In genomic region chr18:24426398-24427294, GRCh38 we compare ENCODE assay signal across 8 cellular contexts. TPM values are rescaled to one million over a fixed set of nuclear protein-coding genes. Genes with fewer than 3 reads are reported as not detected.
A peak's percentile ranks its signal among the peaks of the same experiment; 100 is the strongest.
DNase-seq lines count a peak whose midpoint lies in the region; ATAC-seq and TF ChIP-seq lines count a peak whose summit lies in the region.

TSS of gene IMPACT (plus strand) at chr18:24426670. CDS start at chr18:24426757, 87 bp downstream.

- peaks cover 2% of the 10 kb centered on the region for H3K79me2 ChIP-seq in fibroblast of lung (ENCODE audit: control insufficient read depth, insufficient read depth, low read length)

- H3K4me2 ChIP-seq in fibroblast of lung (ENCODE audit: extremely low read depth, insufficient read depth, low read length): peak within 1 kb of the TSS; percentile 83

- ATAC-seq in GM21360 (IDR thresholded peaks at IDR 0.05; ENCODE audit: unreplicated experiment) (peak; percentile 76), naive B cell (ENCODE audit: low read depth in 2 of 2) (peak; percentile 95 to 97)
- peak; percentile 94 for ATAC-seq in stimulated activated effector memory CD8-positive, alpha-beta T cell treated with anti-CD3 and anti-CD28 coated beads, Interleukin-12 subunit alpha, Interleukin-12 subunit beta, amount 100 ng/mL, for 72 hours

- peak within 1 kb of the TSS; percentile 48 to 93 (median 80) for H3K27ac Mint-ChIP-seq in naive B cell
- H3K27ac Mint-ChIP-seq in stimulated activated effector memory CD8-positive, alpha-beta T cell treated with anti-CD3 and anti-CD28 coated beads, Interleukin-12 subunit alpha, Interleukin-12 subunit beta, amount 100 ng/mL, for 72 hours: peak within 1 kb of the TSS; percentile 90

- peak within 1 kb of the TSS; percentile 86 to 97 (median 92) for H3K4me3 Mint-ChIP-seq in naive B cell
- H3K4me3 Mint-ChIP-seq in stimulated activated effector memory CD8-positive, alpha-beta T cell treated with anti-CD3 and anti-CD28 coated beads, Interleukin-12 subunit alpha, Interleukin-12 subunit beta, amount 100 ng/mL, for 72 hours: peak within 1 kb of the TSS; percentile 79

- peak within 1 kb of the TSS; percentile 47 to 79 (median 77) for H3K27ac ChIP-seq in Peyer's patch
- H3K27ac ChIP-seq in fibroblast of lung (ENCODE audit: insufficient read depth, low read length): peak within 1 kb of the TSS; percentile 87

- peaks cover 1 to 19% (median 5%) of the 10 kb centered on the region in 7 donors for H3K9me3 Mint-ChIP-seq in naive B cell
- H3K9me3 Mint-ChIP-seq in stimulated activated effector memory CD8-positive, alpha-beta T cell treated with anti-CD3 and anti-CD28 coated beads, Interleukin-12 subunit alpha, Interleukin-12 subunit beta, amount 100 ng/mL, for 72 hours: peaks cover 7% of the 10 kb centered on the region

- TF ChIP-seq CTCF in Peyer's patch (IDR thresholded peaks at IDR 0.05) (no peak), fibroblast of lung (conservative IDR thresholded peaks at IDR 0.05 in 1 of 2, IDR thresholded peaks at IDR 0.05 in 1 of 2; ENCODE audit: low read depth in 1 of 2, low read length in 2 of 2) (no peak)

- peak within 1 kb of the TSS; percentile 90 for H2AFZ ChIP-seq in fibroblast of lung (ENCODE audit: low read length)

- peak; percentile 100 for DNase-seq in D341Med (ENCODE audit: low spot score)
- peak; percentile 79 for DNase-seq in HT1080 (ENCODE audit: low read depth)
- peak; percentile 77 to 91 (median 90) for DNase-seq in Peyer's patch
- DNase-seq in activated T-helper 1 cell treated with anti-CD3 and anti-CD28 coated beads, Interleukin-2, amount 50 U/mL, for 16 hours (ENCODE audit: low read depth in 1 of 2, low spot score in 1 of 2): peak; percentile 61 to 67
- peak; percentile 77 to 80 for DNase-seq in fibroblast of lung (ENCODE audit: low read depth in 2 of 2)
- DNase-seq in naive B cell: peak; percentile 76
- peak; percentile 70 to 87 for DNase-seq in stimulated activated effector memory CD8-positive, alpha-beta T cell treated with anti-CD3 and anti-CD28 coated beads, Interleukin-12 subunit alpha, Interleukin-12 subunit beta, amount 100 ng/mL, for 72 hours (ENCODE audit: low spot score in 2 of 2)

- peaks cover 0 to 6% (median 0%) of the 10 kb centered on the region in 4 donors for H3K4me1 ChIP-seq in Peyer's patch
- no peaks in the 10 kb centered on the region for H3K4me1 ChIP-seq in fibroblast of lung (ENCODE audit: control insufficient read depth, extremely low read depth, insufficient read depth, low read length)

- H3K4me3 ChIP-seq in Peyer's patch: peak within 1 kb of the TSS; percentile 77 to 92 (median 86)
- peak within 1 kb of the TSS; percentile 72 to 89 (median 76) for H3K4me3 ChIP-seq in fibroblast of lung (replicated peaks in 1 of 4; ENCODE audit: control extremely low read depth in 1 of 4, insufficient read depth in 1 of 4, low read depth in 3 of 4, low read length in 4 of 4)

- H3K9me3 ChIP-seq in Peyer's patch (no peaks in the 10 kb centered on the region), fibroblast of lung (ENCODE audit: control insufficient read depth, insufficient read depth, low read depth, low read length) (no peaks in the 10 kb centered on the region)

- H3K27me3 Mint-ChIP-seq in naive B cell: peaks cover 23 to 34% (median 32%) of the 10 kb centered on the region in 3 donors

- peaks cover 7 to 14% (median 10%) of the 10 kb centered on the region in 3 donors for H3K4me1 Mint-ChIP-seq in naive B cell
- H3K4me1 Mint-ChIP-seq in stimulated activated effector memory CD8-positive, alpha-beta T cell treated with anti-CD3 and anti-CD28 coated beads, Interleukin-12 subunit alpha, Interleukin-12 subunit beta, amount 100 ng/mL, for 72 hours: peaks cover 12% of the 10 kb centered on the region

- peak within 1 kb of the TSS; percentile 89 for H3K9ac ChIP-seq in fibroblast of lung (ENCODE audit: insufficient read depth, low read length)

- H3K36me3 ChIP-seq in Peyer's patch: peaks cover 0 to 3% (median 0%) of the 10 kb centered on the region in 3 donors
- H3K36me3 ChIP-seq in fibroblast of lung (ENCODE audit: control insufficient read depth, insufficient read depth, low read length): peaks cover 1% of the 10 kb centered on the region

- peaks cover 18 to 35% of the 10 kb centered on the region in 2 donors for H3K36me3 Mint-ChIP-seq in naive B cell
- no peaks in the 10 kb centered on the region for H3K36me3 Mint-ChIP-seq in stimulated activated effector memory CD8-positive, alpha-beta T cell treated with anti-CD3 and anti-CD28 coated beads, Interleukin-12 subunit alpha, Interleukin-12 subunit beta, amount 100 ng/mL, for 72 hours

- H4K20me1 ChIP-seq in fibroblast of lung (ENCODE audit: control insufficient read depth, extremely low read depth, insufficient read depth, low read length): no peaks in the 10 kb centered on the region

- TF ChIP-seq POLR2A in Peyer's patch (IDR thresholded peaks at IDR 0.05): peak; percentile 18 to 44

- no peaks in the 10 kb centered on the region for H3K27me3 ChIP-seq in Peyer's patch
- no peaks in the 10 kb centered on the region for H3K27me3 ChIP-seq in fibroblast of lung (ENCODE audit: control insufficient read depth, insufficient read depth, low read length)

RNA-seq across cellular contexts. Expression of gene IMPACT, which starts in this region (rescaled TPM):
- 25.1 and 28.1 TPM in 2 replicates for total RNA-seq in HT1080 (2014; rRNA removed; shearing (Covaris generic))
- 53.7 and 72.9 TPM in 2 replicates for polyA plus RNA-seq in HT1080 (2015; cell fraction: cytosol; rRNA removed)
- polyA plus RNA-seq in HT1080 (2015; cell fraction: nucleus; rRNA removed): 32.3 and 39.9 TPM in 2 replicates
- total RNA-seq in Peyer's patch (10 to 100 TPM; 10.3 to 18.2 (median 13.8) TPM), fibroblast of lung (29.5 and 35.7 TPM in 2 replicates)
- polyA plus RNA-seq in fibroblast of lung (23.2 and 42.8 TPM in 2 replicates), naive B cell (ENCODE audit: low read depth in 6 of 6) (10 to 100 TPM; 15.2 to 34.3 (median 27.6) TPM)
- 22.3 and 35.8 TPM in 2 replicates for polyA plus RNA-seq in fibroblast of lung (2012)
- 0.52 and 1.4 TPM in 2 replicates for polyA minus RNA-seq in fibroblast of lung (ENCODE audit: low replicate concordance)

Comparison
In these comparisons a context has a peak if more than half of its experiments do, and no peak if none do; other contexts are left out.
1. Peak in every context shown above with its lines: DNase-seq, ATAC-seq, H3K4me3 ChIP-seq and H3K27ac ChIP-seq.